Comparison of ENCODE assay signal across 8 cellular contexts in the genomic region with DNA sequence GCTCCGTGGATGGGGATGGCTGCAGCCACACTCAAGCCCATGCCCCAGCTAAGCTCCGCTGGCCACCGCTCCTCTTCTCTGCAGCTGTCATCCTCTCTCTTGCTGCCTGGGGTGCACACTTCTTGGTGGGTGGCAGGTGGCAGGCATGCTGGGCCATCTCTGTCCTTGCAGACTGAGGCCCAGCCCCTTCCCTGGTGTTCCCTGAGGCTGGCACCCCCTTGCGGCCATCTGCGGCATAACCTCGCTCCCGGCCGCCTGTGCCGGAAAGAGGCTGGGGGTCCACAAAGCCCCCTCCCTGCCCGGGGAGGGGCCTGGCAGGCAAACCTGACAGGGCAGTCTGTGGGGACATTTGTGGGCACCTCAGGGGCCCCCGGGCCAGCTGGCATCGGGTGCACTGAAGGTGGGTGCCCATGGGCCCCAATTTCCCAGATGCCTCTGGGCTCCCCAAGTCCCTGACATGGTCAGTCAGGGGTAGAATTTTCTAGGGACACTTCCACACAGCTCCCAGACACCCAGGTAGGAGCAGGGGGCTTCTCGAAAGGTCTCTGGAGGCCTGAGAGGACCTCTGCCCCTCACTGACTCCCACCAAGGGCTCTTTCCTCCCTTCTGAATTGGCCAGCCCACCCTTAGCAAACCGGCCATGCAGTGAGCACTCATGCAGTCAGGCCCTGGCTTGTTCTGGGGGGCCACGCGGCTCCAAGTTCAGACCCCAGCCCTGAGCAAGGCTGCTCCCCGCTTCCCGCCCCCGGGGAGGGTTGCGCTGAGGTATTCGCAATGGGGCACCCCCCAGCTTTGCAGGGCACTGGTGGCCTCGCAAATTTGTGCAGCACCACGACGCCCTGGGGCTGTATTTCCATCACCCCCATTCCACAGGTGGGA. TPM values are rescaled to one million over a fixed set of nuclear protein-coding genes. Genes with fewer than 3 reads are reported as not detected.
DNase-seq lines count a peak whose midpoint lies in the region; TF ChIP-seq lines count a peak whose summit lies in the region.

No MANE protein-coding gene starts in this region.

- H3K4me1 ChIP-seq in SK-N-SH (ENCODE audit: control insufficient read depth in 1 of 2, insufficient read depth in 2 of 2, low read depth in 1 of 2, low read length in 1 of 2), result peaks cover 0 to 48% of the 10 kb centered on the region in 2 experiments; a peak in 1 of 4 replicates
- no peaks in the 10 kb centered on the region for H3K4me1 ChIP-seq in ascending aorta

- H3K9me3 ChIP-seq in SK-N-SH, result no peaks in the 10 kb centered on the region
- no peaks in the 10 kb centered on the region for H3K9me3 ChIP-seq in ascending aorta

- H3F3A ChIP-seq in SK-N-SH (replicated peaks; ENCODE audit: insufficient read depth), result no peaks in the 10 kb centered on the region

- TF ChIP-seq CTCF in AG09309 (IDR thresholded peaks at IDR 0.05; ENCODE audit: control insufficient read depth, insufficient read depth, low read depth, low read length, missing control alignments) (peak; percentile 93), SK-N-SH (IDR thresholded peaks at IDR 0.05) (peak; percentile 64), ascending aorta (IDR thresholded peaks at IDR 0.05) (peak; percentile 54 to 73 (median 62))

- H2AFZ ChIP-seq in SK-N-SH (ENCODE audit: low read depth), result no peak overlapping the region

- peak overlapping the region in 1 of 2 experiments; percentile 83; a peak in 2 of 4 replicates for H3K27ac ChIP-seq in SK-N-SH (ENCODE audit: low read depth in 2 of 2, low read length in 1 of 2)
- no peak overlapping the region for H3K27ac ChIP-seq in ascending aorta

- intact Hi-C loops in ascending aorta (cut with DNase I), result loop anchor here (5.0 kb wide), 1 partner anchor 107 kb away; the partner anchor contains the start of genes C11orf21 and TSPAN32

- no peaks in the 10 kb centered on the region for H3K9me2 ChIP-seq in SK-N-SH

- H3K9ac ChIP-seq in SK-N-SH, result no peak overlapping the region

- no peak for TF ChIP-seq EP300 in SK-N-SH (IDR thresholded peaks at IDR 0.05; ENCODE audit: borderline replicate concordance in 1 of 2, low read depth in 1 of 2, low read length in 1 of 2)

- CTCF ChIA-PET in SK-N-SH (lab: Yijun Ruan, JAX), result interaction anchor here (0.7 to 5.7 kb wide), 35 partner anchors 9 to 338 kb away, joined by 3 to 138 read pairs (median 4); partner anchors contain the start of genes ASCL2, C11orf21 and TSPAN32

- POLR2A ChIA-PET in SK-N-SH (lab: Yijun Ruan, JAX), result interaction anchor here (0.9 to 2.7 kb wide), 6 partner anchors 9 to 206 kb away, joined by 3 to 17 read pairs (median 6); partner anchors contain the start of gene TSSC4

- H3K36me3 ChIP-seq in SK-N-SH (replicated peaks in 1 of 2; ENCODE audit: control insufficient read depth in 1 of 2, insufficient read depth in 2 of 2, low read length in 1 of 2), result no peaks in the 10 kb centered on the region
- H3K36me3 ChIP-seq in ascending aorta, result no peaks in the 10 kb centered on the region

- H3K79me2 ChIP-seq in SK-N-SH (ENCODE audit: insufficient read depth), result no peaks in the 10 kb centered on the region

- H4K20me1 ChIP-seq in SK-N-SH (ENCODE audit: insufficient read depth), result no peaks in the 10 kb centered on the region

- 19% methylated on average over 9 of the region's 24 CpGs for WGBS in SK-N-SH (ENCODE audit: low lambda C conversion rate)

- H3K27me3 ChIP-seq in SK-N-SH (ENCODE audit: insufficient read depth) (no peaks in the 10 kb centered on the region), ascending aorta (no peaks in the 10 kb centered on the region)

- no peak overlapping the region for H3K4me2 ChIP-seq in SK-N-SH

- DNase-seq in AG09309 (ENCODE audit: low read depth) (no peak), GM19240 (ENCODE audit: insufficient read length, low spot score) (peak; percentile 38), SK-N-SH (peak; percentile 86), ascending aorta (ENCODE audit: low spot score in 2 of 2) (no peak), left kidney (ENCODE audit: low read depth, low spot score) (peak; percentile 74), superior temporal gyrus (ENCODE audit: extremely low spot score) (no peak), SHP77 treated with DMSO at 0.1 percent for 48 hours (lab: John Stamatoyannopoulos, UW) (no peak)
- peak; percentile 32 for DNase-seq in stimulated activated naive CD4-positive, alpha-beta T cell treated with Interleukin-2 at 50 U/mL for 16 hours (lab: John Stamatoyannopoulos, UW)

- peak; percentile 47 for TF ChIP-seq RAD21 in SK-N-SH (IDR thresholded peaks at IDR 0.05; ENCODE audit: low read length)

- no peak overlapping the region for H3K4me3 ChIP-seq in AG09309 (ENCODE audit: control insufficient read depth, low read depth, low read length)
- peak overlapping the region in 1 of 2 experiments; percentile 43; a peak in 1 of 4 replicates for H3K4me3 ChIP-seq in SK-N-SH (ENCODE audit: low read depth in 2 of 2, low read length in 1 of 2)
- H3K4me3 ChIP-seq in ascending aorta, result no peak overlapping the region

TF ChIP-seq in SK-N-SH, 30 proteins besides CTCF, POLR2A, EP300 and RAD21:
- TF ChIP-seq SMC3 (IDR thresholded peaks at IDR 0.05; ENCODE audit: low read depth, low read length) (peak; percentile 49; the same call in 1 of the 2 replicates), MXI1 (IDR thresholded peaks at IDR 0.05; ENCODE audit: low read depth, low read length) (0 out of 2 replicates have a peak, but pooled peaks have one; percentile 30), CHD2 (IDR thresholded peaks at IDR 0.05; ENCODE audit: low read length, partially characterized antibody) (no peak)

RNA-seq across cellular contexts. Expression of gene TH, which starts 23.5 kb away (rescaled TPM):
- polyA plus RNA-seq in SK-N-SH (2012; rRNA removed), result not detected in 2 replicates
- not detected in 2 replicates for polyA plus RNA-seq in SK-N-SH (2012; cell fraction: cytosol; rRNA removed)
- polyA plus RNA-seq in SK-N-SH (2012; cell fraction: nucleus; rRNA removed), result not detected in 2 replicates
- total RNA-seq in ascending aorta, result not detected

RNA-seq across cellular contexts. Expression of gene INS, which starts 34.1 kb away (rescaled TPM):
- polyA plus RNA-seq in SK-N-SH (2012; rRNA removed), result not detected in 2 replicates
- polyA plus RNA-seq in SK-N-SH (2012; cell fraction: cytosol; rRNA removed), result not detected in 2 replicates
- polyA plus RNA-seq in SK-N-SH (2012; cell fraction: nucleus; rRNA removed), result not detected in 2 replicates
- not detected for total RNA-seq in ascending aorta

RNA-seq across cellular contexts. Expression of gene IGF2, which starts 55.9 kb away (rescaled TPM):
- polyA plus RNA-seq in SK-N-SH (2012; rRNA removed), result 0.05 TPM in 1 of 2 replicates, not detected in the other
- polyA plus RNA-seq in SK-N-SH (2012; cell fraction: cytosol; rRNA removed), result 0.03 and 0.04 TPM in 2 replicates
- polyA plus RNA-seq in SK-N-SH (2012; cell fraction: nucleus; rRNA removed), result not detected in 2 replicates
- total RNA-seq in ascending aorta, result 124 TPM

Comparison
In these comparisons a context has a peak if more than half of its experiments do, and no peak if none do; other contexts are left out.
1. DNase-seq: peak in GM19240 (single experiment), SK-N-SH (single experiment), left kidney (single experiment) and stimulated activated naive CD4-positive, alpha-beta T cell treated with Interleukin-2 at 50 U/mL for 16 hours (single experiment); none in AG09309 (single experiment), ascending aorta (0 of 2), superior temporal gyrus (single experiment) and SHP77 treated with DMSO at 0.1 percent for 48 hours (single experiment).
2. Peak in every context shown above with its lines, with median percentiles within 50 percentile points of each other: CTCF ChIP-seq.